8 cellular contexts compared by ENCODE assay signal in the genomic region with DNA sequence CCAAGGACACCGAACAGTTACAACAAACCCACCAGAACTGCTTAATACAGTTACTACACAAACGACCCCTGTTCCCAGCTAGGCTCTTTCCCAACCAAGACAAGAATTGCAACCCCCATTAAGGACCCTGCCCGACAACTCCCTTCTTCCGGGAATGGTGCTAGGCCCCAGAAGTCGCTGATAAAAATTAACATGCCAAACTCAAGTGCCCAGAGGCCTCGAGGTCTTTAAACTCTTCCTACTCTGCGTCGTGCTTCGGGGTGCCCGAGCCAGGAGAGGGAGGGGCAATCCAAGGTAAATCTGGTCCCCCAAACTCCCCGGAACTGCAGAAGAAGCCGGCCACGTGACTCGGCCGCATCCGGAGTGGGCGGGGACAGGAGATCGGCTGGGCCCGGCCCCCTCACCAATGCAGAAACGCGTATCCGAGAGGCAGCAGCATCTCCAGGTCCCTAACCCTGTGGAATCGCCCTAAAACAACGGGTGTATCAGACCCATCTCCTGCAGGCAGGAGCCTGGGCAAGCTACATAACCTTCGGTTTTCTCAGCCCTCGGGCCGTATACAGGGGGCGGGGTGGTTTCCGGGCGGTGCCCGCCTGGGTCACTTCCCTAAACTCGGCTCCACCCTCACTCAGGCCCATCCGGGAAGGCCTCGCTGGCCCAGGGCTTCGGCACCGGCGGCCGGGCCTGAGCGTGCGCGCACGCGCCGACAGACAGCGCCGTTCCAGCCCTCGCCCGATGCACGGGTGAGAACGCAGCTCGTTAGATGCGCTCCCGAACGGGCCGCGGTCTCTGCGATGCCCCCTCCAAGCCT. TPM values are rescaled to one million over a fixed set of nuclear protein-coding genes. Genes with fewer than 3 reads are reported as not detected.
DNase-seq lines count a peak whose midpoint lies in the region; ATAC-seq and TF ChIP-seq lines count a peak whose summit lies in the region.

No MANE protein-coding gene starts in this region.

- WGBS in suprapubic skin: 13% methylated on average over 6 of the region's 57 CpGs

- H3K27ac ChIP-seq in HL-60 (replicated peaks) (peak overlapping the region; percentile 94), SJCRH30 (peak overlapping the region; percentile 67), suprapubic skin (peak overlapping the region; percentile 97)

- CTCF ChIA-PET in activated naive CD4-positive, alpha-beta T cell treated with anti-CD3 and anti-CD28 coated beads for 36 hours (lab: Charles Lee): interaction anchor here (0.6 to 1.0 kb wide), 2 partner anchors 77 to 134 kb away, joined by 3 read pairs; no protein-coding TSS in a partner anchor

- H3K27ac Mint-ChIP-seq in activated naive CD4-positive, alpha-beta T cell treated with anti-CD3 and anti-CD28 coated beads for 36 hours: peak overlapping the region; percentile 85

- peak in 1 of 2 donors; percentile 47 for TF ChIP-seq POLR2A in suprapubic skin (IDR thresholded peaks at IDR 0.05)

- H3K4me1 Mint-ChIP-seq in activated naive CD4-positive, alpha-beta T cell treated with anti-CD3 and anti-CD28 coated beads for 36 hours (ENCODE audit: low read depth): peaks cover 44% of the 10 kb centered on the region

- H3K27me3 Mint-ChIP-seq in activated naive CD4-positive, alpha-beta T cell treated with anti-CD3 and anti-CD28 coated beads for 36 hours (ENCODE audit: low read depth): no peaks in the 10 kb centered on the region

- peaks cover 3% of the 10 kb centered on the region for H3K9me3 Mint-ChIP-seq in activated naive CD4-positive, alpha-beta T cell treated with anti-CD3 and anti-CD28 coated beads for 36 hours

- H3K36me3 Mint-ChIP-seq in activated naive CD4-positive, alpha-beta T cell treated with anti-CD3 and anti-CD28 coated beads for 36 hours (ENCODE audit: low read depth): peaks cover 51% of the 10 kb centered on the region

- peaks cover 50% of the 10 kb centered on the region for H3K36me3 ChIP-seq in SJCRH30
- peaks cover 43% of the 10 kb centered on the region for H3K36me3 ChIP-seq in suprapubic skin

- H3K4me1 ChIP-seq in SJCRH30: no peaks in the 10 kb centered on the region; the same call in 1 of the 2 replicates
- peaks cover 76% of the 10 kb centered on the region for H3K4me1 ChIP-seq in suprapubic skin

- peak overlapping the region; percentile 89 for H3K4me3 Mint-ChIP-seq in activated naive CD4-positive, alpha-beta T cell treated with anti-CD3 and anti-CD28 coated beads for 36 hours

- intact Hi-C loops in activated naive CD4-positive, alpha-beta T cell treated with anti-CD3 and anti-CD28 coated beads for 36 hours (cut with micrococcal nuclease): loop anchor here (5.0 kb wide), 2 partner anchors 475 to 1055 kb away; partner anchors contain the start of genes MAP4K2 and SLC25A45

- no peaks in the 10 kb centered on the region for H3K9me3 ChIP-seq in SJCRH30 (replicated peaks)
- H3K9me3 ChIP-seq in suprapubic skin: no peaks in the 10 kb centered on the region

- TF ChIP-seq CTCF in HL-60 (IDR thresholded peaks at IDR 0.05; ENCODE audit: insufficient read depth, low read length) (no peak), suprapubic skin (IDR thresholded peaks at IDR 0.05) (no peak)

- ATAC-seq in GM18870 (IDR thresholded peaks at IDR 0.05; ENCODE audit: unreplicated experiment): peak; percentile 21

- H3K4me3 ChIP-seq in HL-60 (replicated peaks; ENCODE audit: insufficient read depth, low read length) (peak overlapping the region; percentile 91), SJCRH30 (peak overlapping the region; percentile 96), suprapubic skin (peak overlapping the region; percentile 87)

- peak; percentile 64 for DNase-seq in AG08395 (ENCODE audit: low spot score)
- DNase-seq in HL-60 (ENCODE audit: low read depth in 1 of 2, low spot score in 1 of 2): peak in 1 of 2 experiments; percentile 87
- DNase-seq in SJCRH30: peak; percentile 72 to 75
- peak; percentile 88 for DNase-seq in activated naive CD4-positive, alpha-beta T cell treated with anti-CD3 and anti-CD28 coated beads for 36 hours
- DNase-seq in globus pallidus (ENCODE audit: low spot score): peak; percentile 81
- DNase-seq in occipital lobe (lab: John Stamatoyannopoulos, UW): peak; percentile 82
- peak; percentile 93 for DNase-seq in suprapubic skin (ENCODE audit: low spot score in 2 of 2)

- H3K27me3 ChIP-seq in HL-60 (ENCODE audit: insufficient read depth, poor library complexity, severe bottlenecking): no peaks in the 10 kb centered on the region
- H3K27me3 ChIP-seq in SJCRH30: no peaks in the 10 kb centered on the region
- H3K27me3 ChIP-seq in suprapubic skin: no peaks in the 10 kb centered on the region

- TF ChIP-seq EP300 in suprapubic skin (IDR thresholded peaks at IDR 0.05): no peak

RNA-seq across cellular contexts. Expression of gene CFL1, which starts 1.1 kb away (rescaled TPM):
- 743 and 763 TPM in 2 replicates for total RNA-seq in SJCRH30 (2014; rRNA removed; shearing (Covaris generic))
- 1,000 to 10,000 TPM; 1,043 to 1,085 TPM for total RNA-seq in activated naive CD4-positive, alpha-beta T cell treated with anti-CD3 and anti-CD28 coated beads for 36 hours
- total RNA-seq in occipital lobe: 404 TPM
- total RNA-seq in suprapubic skin: 100 to 1,000 TPM; 331 to 608 (median 584) TPM

RNA-seq across cellular contexts. Expression of gene MUS81, which starts 3.3 kb away (rescaled TPM):
- total RNA-seq in SJCRH30 (2014; rRNA removed; shearing (Covaris generic)): 31.1 and 35.1 TPM in 2 replicates
- total RNA-seq in activated naive CD4-positive, alpha-beta T cell treated with anti-CD3 and anti-CD28 coated beads for 36 hours: 10 to 100 TPM; 51.4 to 54.7 TPM
- total RNA-seq in occipital lobe: 45.9 TPM
- total RNA-seq in suprapubic skin: 10 to 100 TPM; 22.8 to 46.2 (median 32.2) TPM

RNA-seq across cellular contexts. Expression of gene EFEMP2, which starts 15.7 kb away (rescaled TPM):
- total RNA-seq in SJCRH30 (2014; rRNA removed; shearing (Covaris generic)): 21.5 and 23.9 TPM in 2 replicates
- 10 to 100 TPM; 10.1 to 11.5 TPM for total RNA-seq in activated naive CD4-positive, alpha-beta T cell treated with anti-CD3 and anti-CD28 coated beads for 36 hours
- total RNA-seq in occipital lobe: 13.3 TPM
- total RNA-seq in suprapubic skin: 10 to 100 TPM in 3 of 4 donors, 1 to 10 TPM in 1; 7.3 to 22.0 (median 13.0) TPM

RNA-seq across cellular contexts. Expression of gene CTSW, which starts 22.7 kb away (rescaled TPM):
- not detected in 2 replicates for total RNA-seq in SJCRH30 (2014; rRNA removed; shearing (Covaris generic))
- under 1 TPM; 0.91 to 0.95 TPM for total RNA-seq in activated naive CD4-positive, alpha-beta T cell treated with anti-CD3 and anti-CD28 coated beads for 36 hours
- total RNA-seq in occipital lobe (not detected), suprapubic skin (1 to 10 TPM in 2 of 4 donors, under 1 TPM in 1, not detected in 1; 0.76 to 5.0 (median 1.4) TPM)

RNA-seq across cellular contexts. Expression of gene SNX32, which starts 23.1 kb away (rescaled TPM):
- total RNA-seq in SJCRH30 (2014; rRNA removed; shearing (Covaris generic)): 0.04 TPM in 1 of 2 replicates, not detected in the other
- 1 to 10 TPM; 1.5 to 2.0 TPM for total RNA-seq in activated naive CD4-positive, alpha-beta T cell treated with anti-CD3 and anti-CD28 coated beads for 36 hours
- total RNA-seq in occipital lobe (7.3 TPM), suprapubic skin (1 to 10 TPM in 1 of 4 donors, under 1 TPM in 1, not detected in 2; 0.76 to 1.1 TPM)
